In genomic region chr12:94648578-94648977, GRCh38 we compare ENCODE assay signal across 11 cellular contexts. TPM values are rescaled to one million over a fixed set of nuclear protein-coding genes. Genes with fewer than 3 reads are reported as not detected.
DNase-seq lines count a peak whose midpoint lies in the region; ATAC-seq, FAIRE-seq and TF ChIP-seq lines count a peak whose summit lies in the region.
"Had no signal": no experiment of that assay in that cellular context is flagged by ENCODE, and none has a peak within 500 bp of the region (broad histone marks: within the 10 kb centered on the region; RNA-seq: fewer than 3 reads in every experiment).

No MANE protein-coding gene starts in this region.

- H3K9ac ChIP-seq in KMS-11 (peak overlapping the region; percentile 65; the same call in 1 of the 2 replicates), astrocyte (ENCODE audit: low read length) (no peak overlapping the region)

- no peak for DNase-seq in astrocyte (ENCODE audit: low read depth)
- peak; percentile 12 for DNase-seq in left kidney (ENCODE audit: low read depth, low spot score)
- DNase-seq in stomach = no peak
- DNase-seq in NK-92 treated with Interleukin-12 subunit alpha and Interleukin-12 subunit beta, amount 100 ng/mL, for 24 hours (lab: John Stamatoyannopoulos, UW) = no peak
- no peak for DNase-seq in urothelium cell line (ENCODE audit: low spot score)
- DNase-seq: activated effector memory CD4-positive, alpha-beta T cell treated with anti-CD3 and anti-CD28 coated beads, Interleukin-2, amount 50 U/mL, for 16 hours; DND-41; NCI-H1694 had no signal

- ATAC-seq in GM18498 (IDR thresholded peaks at IDR 0.05; ENCODE audit: unreplicated experiment) = no peak

- H3K27ac ChIP-seq in KMS-11 = peak overlapping the region; percentile 77; the same call in 1 of the 2 replicates
- H3K27ac ChIP-seq in astrocyte (ENCODE audit: low read depth, low read length) = no peak overlapping the region
- H3K27ac ChIP-seq in stomach = no peak overlapping the region

- TF ChIP-seq CTCF in KMS-11 (conservative IDR thresholded peaks at IDR 0.05; ENCODE audit: low read depth, low read length) = no peak
- no peak for TF ChIP-seq CTCF in astrocyte (IDR thresholded peaks at IDR 0.05; ENCODE audit: insufficient read depth, low read depth, low read length)
- TF ChIP-seq CTCF in stomach (IDR thresholded peaks at IDR 0.05) = no peak

- no peaks in the 10 kb centered on the region for H4K20me1 ChIP-seq in KMS-11 (ENCODE audit: insufficient read depth)
- no peaks in the 10 kb centered on the region for H4K20me1 ChIP-seq in astrocyte (ENCODE audit: insufficient read depth, low read length)

- no peak overlapping the region for H3K27ac Mint-ChIP-seq in astrocyte (ENCODE audit: unreplicated experiment)

- 71 to 81% (median 76%) methylated on average over 4 of the region's 4 CpGs for WGBS in stomach, 5 donors

- FAIRE-seq in astrocyte (lab: Jason Lieb, UNC) = no peak
- no peak for FAIRE-seq in urothelium cell line (lab: Jason Lieb, UNC)
- FAIRE-seq: TTC549 had no signal

- no peaks in the 10 kb centered on the region for H3K9me3 Mint-ChIP-seq in astrocyte (ENCODE audit: unreplicated experiment)

- H3K4me2 ChIP-seq in KMS-11 (peak overlapping the region; percentile 81), astrocyte (ENCODE audit: low read length) (peak overlapping the region; percentile 80)

- H3K4me3 ChIP-seq in KMS-11 (IDR thresholded peaks at IDR 0.05; ENCODE audit: insufficient read depth, low read depth, low read length) (no peak overlapping the region), astrocyte (ENCODE audit: insufficient read depth, low read depth, low read length) (no peak overlapping the region), stomach (peak overlapping the region in 3 of 4 donors; percentile 78 to 82 (median 81))

- intact Hi-C loops in stomach (cut with DNase I; ENCODE audit: low total_unique reads) = no loop called here

- H3K4me1 Mint-ChIP-seq in astrocyte (ENCODE audit: low read depth, unreplicated experiment) = peaks cover 15% of the 10 kb centered on the region

- no peak for TF ChIP-seq EP300 in stomach (IDR thresholded peaks at IDR 0.05)

- TF ChIP-seq POLR2A in stomach (IDR thresholded peaks at IDR 0.05) = no peak

- H3K4me3 Mint-ChIP-seq in astrocyte (ENCODE audit: unreplicated experiment) = peak overlapping the region; percentile 86

- H3K79me2 ChIP-seq in KMS-11 (ENCODE audit: insufficient read depth, low read depth) = peaks cover 47% of the 10 kb centered on the region
- no peaks in the 10 kb centered on the region for H3K79me2 ChIP-seq in astrocyte (ENCODE audit: insufficient read depth, low read length)

- peaks cover 2% of the 10 kb centered on the region for H3K36me3 Mint-ChIP-seq in astrocyte (ENCODE audit: low read depth, unreplicated experiment)

- H3K27me3 ChIP-seq in KMS-11 (ENCODE audit: insufficient read depth, low read depth) = no peaks in the 10 kb centered on the region
- H3K27me3 ChIP-seq in astrocyte (ENCODE audit: insufficient read depth, low read length) = peaks cover 36% of the 10 kb centered on the region
- H3K27me3 ChIP-seq in stomach = no peaks in the 10 kb centered on the region

- H3K4me1 ChIP-seq in KMS-11 (ENCODE audit: low read depth, poor library complexity, severe bottlenecking) = peaks cover 66% of the 10 kb centered on the region
- peaks cover 17% of the 10 kb centered on the region for H3K4me1 ChIP-seq in astrocyte (ENCODE audit: insufficient read depth, low read length)
- H3K4me1 ChIP-seq in stomach = peaks cover 0 to 41% (median 25%) of the 10 kb centered on the region in 4 donors

- no peaks in the 10 kb centered on the region for H3K9me3 ChIP-seq in astrocyte (ENCODE audit: insufficient read depth, low read depth, low read length)
- no peaks in the 10 kb centered on the region for H3K9me3 ChIP-seq in stomach

- no peak overlapping the region for H2AFZ ChIP-seq in KMS-11 (ENCODE audit: low read depth)
- H2AFZ ChIP-seq in astrocyte (ENCODE audit: low read depth, low read length) = no peak overlapping the region

- H3K36me3 ChIP-seq in KMS-11 (ENCODE audit: insufficient read depth) = no peaks in the 10 kb centered on the region
- H3K36me3 ChIP-seq in astrocyte (ENCODE audit: insufficient read depth, low read length) = no peaks in the 10 kb centered on the region
- H3K36me3 ChIP-seq in stomach = no peaks in the 10 kb centered on the region

- no peaks in the 10 kb centered on the region for H3K27me3 Mint-ChIP-seq in astrocyte (ENCODE audit: low read depth, unreplicated experiment)

RNA-seq across cellular contexts. Expression of gene TMCC3, which starts 1.8 kb away (rescaled TPM):
- 2.8 and 3.5 TPM in 2 replicates for total RNA-seq in astrocyte
- 10 to 100 TPM in 2 of 5 donors, 1 to 10 TPM in 2, under 1 TPM in 1; 0.58 to 14.3 (median 9.0) TPM for total RNA-seq in stomach
- polyA plus RNA-seq in stomach = 1 to 10 TPM; 2.1 to 4.3 (median 2.1) TPM

Comparison
In these comparisons a context has a peak if more than half of its experiments do, and no peak if none do; other contexts are left out.
1. H3K4me3 ChIP-seq: peak in stomach (3 of 4); none in KMS-11 (single experiment) and astrocyte (single experiment).